Comparison of ENCODE assay signal across 8 cellular contexts in the genomic region with DNA sequence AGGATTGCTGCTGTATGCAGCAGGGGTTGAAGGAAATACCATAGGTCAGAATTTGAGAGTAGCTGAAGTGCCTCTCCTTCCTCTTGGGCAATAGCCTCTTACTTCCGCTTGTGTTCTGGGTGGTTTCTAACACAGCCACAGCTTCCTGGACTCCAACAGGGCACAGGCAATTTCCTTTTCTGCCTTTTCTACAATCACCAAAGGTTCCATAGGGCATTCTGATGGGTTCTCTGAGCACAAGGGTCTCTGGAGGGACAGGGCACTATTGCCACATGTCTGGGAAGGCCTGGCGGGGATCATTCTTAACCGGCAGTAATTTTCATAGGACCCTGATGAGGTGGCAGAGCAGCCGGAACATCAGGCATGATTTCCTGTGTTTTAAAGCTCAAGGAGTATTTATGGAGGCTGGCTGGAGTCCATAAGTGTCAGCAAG. TPM values are rescaled to one million over a fixed set of nuclear protein-coding genes. Genes with fewer than 3 reads are reported as not detected.
A peak's percentile ranks its signal among the peaks of the same experiment; 100 is the strongest.
DNase-seq lines count a peak whose midpoint lies in the region; ATAC-seq and TF ChIP-seq lines count a peak whose summit lies in the region.

No MANE protein-coding gene starts in this region.

- peaks cover 2% of the 10 kb centered on the region for H3F3A ChIP-seq in smooth muscle cell (ENCODE audit: low read depth)

- peaks cover 13% of the 10 kb centered on the region for H3K4me1 ChIP-seq in smooth muscle cell (ENCODE audit: low read depth)

- no peaks in the 10 kb centered on the region for H3K79me2 ChIP-seq in smooth muscle cell (ENCODE audit: low read depth)

- peak overlapping the region; percentile 62 for H2AFZ ChIP-seq in smooth muscle cell (ENCODE audit: low read depth)

- ATAC-seq in HG02678 (IDR thresholded peaks at IDR 0.05; ENCODE audit: unreplicated experiment): peak; percentile 52
- ATAC-seq in GM18867 (IDR thresholded peaks at IDR 0.05; ENCODE audit: unreplicated experiment): no peak

- no peak overlapping the region for H3K4me2 ChIP-seq in smooth muscle cell

- H3K4me3 ChIP-seq in fibroblast of villous mesenchyme (ENCODE audit: low read depth, low read length) (no peak overlapping the region), smooth muscle cell (no peak overlapping the region)

- peak; percentile 35 for DNase-seq in A172 (ENCODE audit: low spot score)
- DNase-seq in UCSD-AML1 (lab: John Stamatoyannopoulos, UW; ENCODE audit: unreplicated experiment): peak; percentile 55
- peak; percentile 48 for DNase-seq in fibroblast of villous mesenchyme (ENCODE audit: low read depth)
- DNase-seq in smooth muscle cell (lab: John Stamatoyannopoulos, UW; ENCODE audit: unreplicated experiment): no peak
- DNase-seq in NCI-H2107 treated with DMSO at 0.1 percent for 48 hours (lab: John Stamatoyannopoulos, UW; ENCODE audit: unreplicated experiment): no peak
- DNase-seq in NCI-H2171 treated with DMSO at 0.1 percent for 48 hours (lab: John Stamatoyannopoulos, UW): no peak

- TF ChIP-seq CTCF in fibroblast of villous mesenchyme (IDR thresholded peaks at IDR 0.05; ENCODE audit: insufficient read depth, low read depth, low read length): no peak
- no peak for TF ChIP-seq CTCF in smooth muscle cell (IDR thresholded peaks at IDR 0.05; ENCODE audit: borderline replicate concordance, insufficient read depth, poor library complexity, severe bottlenecking)

- 51% methylated on average over 4 of the region's 4 CpGs for WGBS in smooth muscle cell (ENCODE audit: low lambda C conversion rate)

- H4K20me1 ChIP-seq in smooth muscle cell (ENCODE audit: low read depth): no peaks in the 10 kb centered on the region

- no peak overlapping the region for H3K9ac ChIP-seq in smooth muscle cell (ENCODE audit: low read depth)

- H3K27ac ChIP-seq in smooth muscle cell (ENCODE audit: low read depth): no peak overlapping the region

- H3K9me3 ChIP-seq in smooth muscle cell (replicated peaks; ENCODE audit: low read depth): no peaks in the 10 kb centered on the region

- H3K27me3 ChIP-seq in smooth muscle cell (ENCODE audit: low read depth): no peaks in the 10 kb centered on the region

- H3K36me3 ChIP-seq in smooth muscle cell (ENCODE audit: low read depth): no peaks in the 10 kb centered on the region

RNA-seq across cellular contexts. Expression of a gene that starts 5.5 kb away (rescaled TPM):
- total RNA-seq in A172 (2014; rRNA removed; shearing (Covaris generic)): 36.5 and 41.7 TPM in 2 replicates
- total RNA-seq in fibroblast of villous mesenchyme (38.9 and 41.9 TPM in 2 replicates), smooth muscle cell (30.9 and 32.0 TPM in 2 replicates)
- 67.8 and 76.8 TPM in 2 replicates for polyA plus RNA-seq in smooth muscle cell

RNA-seq across cellular contexts. Expression of a gene that starts 31.5 kb away (rescaled TPM):
- total RNA-seq in A172 (2014; rRNA removed; shearing (Covaris generic)): not detected in 2 replicates
- total RNA-seq in fibroblast of villous mesenchyme: under 0.01 TPM in 1 of 2 replicates, not detected in the other
- total RNA-seq in smooth muscle cell: not detected in 2 replicates
- 0.70 TPM in 1 of 2 replicates, not detected in the other for polyA plus RNA-seq in smooth muscle cell

RNA-seq across cellular contexts. Expression of a gene that starts 38.9 kb away (rescaled TPM):
- 4.0 and 7.0 TPM in 2 replicates for total RNA-seq in A172 (2014; rRNA removed; shearing (Covaris generic))
- total RNA-seq in fibroblast of villous mesenchyme (not detected in 2 replicates), smooth muscle cell (0.09 TPM in 1 of 2 replicates, not detected in the other)
- 0.15 and 0.27 TPM in 2 replicates for polyA plus RNA-seq in smooth muscle cell

RNA-seq across cellular contexts. Expression of a gene that starts 49.5 kb away (rescaled TPM):
- total RNA-seq in A172 (2014; rRNA removed; shearing (Covaris generic)): 70.3 and 72.0 TPM in 2 replicates
- total RNA-seq in fibroblast of villous mesenchyme: 30.7 and 43.8 TPM in 2 replicates
- 34.0 and 46.0 TPM in 2 replicates for total RNA-seq in smooth muscle cell
- polyA plus RNA-seq in smooth muscle cell: 81.2 and 87.4 TPM in 2 replicates

Comparison
In these comparisons a context has a peak if more than half of its experiments do, and no peak if none do; other contexts are left out.
1. DNase-seq: peak in A172 (single experiment), UCSD-AML1 (single experiment) and fibroblast of villous mesenchyme (single experiment); none in smooth muscle cell (single experiment), NCI-H2107 treated with DMSO at 0.1 percent for 48 hours (single experiment) and NCI-H2171 treated with DMSO at 0.1 percent for 48 hours (single experiment).